Comparison of ENCODE assay signal across 8 cellular contexts in genomic region chr11:72751293-72752087, GRCh38. TPM values are rescaled to one million over a fixed set of nuclear protein-coding genes. Genes with fewer than 3 reads are reported as not detected.
DNase-seq lines count a peak whose midpoint lies in the region; ATAC-seq, FAIRE-seq and TF ChIP-seq lines count a peak whose summit lies in the region.

No MANE protein-coding gene starts in this region.

- ATAC-seq in GM21825 (IDR thresholded peaks at IDR 0.05; ENCODE audit: unreplicated experiment) (no peak), GM21528 (IDR thresholded peaks at IDR 0.05; ENCODE audit: low FRiP score, unreplicated experiment) (no peak)

- H3K9ac ChIP-seq in NT2/D1 (ENCODE audit: insufficient read length, low read depth) = peak overlapping the region; percentile 85
- peak overlapping the region; percentile 57 for H3K9ac ChIP-seq in endodermal cell (ENCODE audit: extremely low read depth, low read length, poor library complexity, severe bottlenecking)

- H3K27ac Mint-ChIP-seq in endodermal cell = peak overlapping the region; percentile 78

- peak; percentile 56 for FAIRE-seq in GM19239 (lab: Jason Lieb, UNC)

- no peaks in the 10 kb centered on the region for H3K9me3 ChIP-seq in NT2/D1 (ENCODE audit: insufficient read depth, low read length)
- no peaks in the 10 kb centered on the region for H3K9me3 ChIP-seq in endodermal cell (ENCODE audit: control insufficient read depth, low read length)
- no peaks in the 10 kb centered on the region for H3K9me3 ChIP-seq in neutrophil

- no peaks in the 10 kb centered on the region for H3K27me3 ChIP-seq in NT2/D1 (ENCODE audit: insufficient read depth, insufficient read length)
- no peaks in the 10 kb centered on the region for H3K27me3 ChIP-seq in endodermal cell (ENCODE audit: control insufficient read depth, insufficient read depth, low read length, poor library complexity, severe bottlenecking)
- H3K27me3 ChIP-seq in neutrophil = no peaks in the 10 kb centered on the region

- H3K27ac ChIP-seq in endodermal cell (ENCODE audit: low read depth, low read length) (no peak overlapping the region), neutrophil (peak overlapping the region; percentile 90)

- H3K36me3 Mint-ChIP-seq in endodermal cell (ENCODE audit: low read depth) = peaks cover 19% of the 10 kb centered on the region

- 27 to 56% methylated on average over 3 to 15 of the region's 18 CpGs for WGBS in endodermal cell (ENCODE audit: insufficient coverage in 1 of 2, insufficient read length in 1 of 2), 2 experiments

- H3K36me3 ChIP-seq in NT2/D1 (ENCODE audit: insufficient read depth, insufficient read length, low read length) (peaks cover 2% of the 10 kb centered on the region), endodermal cell (ENCODE audit: control insufficient read depth, insufficient read depth, low read length) (no peaks in the 10 kb centered on the region), neutrophil (peaks cover 26% of the 10 kb centered on the region)

- H3K9me3 Mint-ChIP-seq in endodermal cell = no peaks in the 10 kb centered on the region

- H3K4me1 Mint-ChIP-seq in endodermal cell = peaks cover 17% of the 10 kb centered on the region

- DNase-seq in GM19239 (ENCODE audit: insufficient read length, low spot score) (no peak), NT2/D1 (ENCODE audit: low read depth, low spot score) (no peak), endodermal cell (no peak), midbrain (lab: John Stamatoyannopoulos, UW) (no peak)
- no peak for DNase-seq in stimulated activated naive CD4-positive, alpha-beta T cell treated with Interleukin-2 at 50 U/mL for 16 hours (lab: John Stamatoyannopoulos, UW)

- TF ChIP-seq CTCF in endodermal cell (conservative IDR thresholded peaks at IDR 0.05) (no peak), neutrophil (IDR thresholded peaks at IDR 0.05) (no peak)

- peak overlapping the region; percentile 83 for H3K4me3 Mint-ChIP-seq in endodermal cell

- H3K4me3 ChIP-seq in NT2/D1 (ENCODE audit: insufficient read length, low read depth) (peak overlapping the region; percentile 67), endodermal cell (ENCODE audit: low read length) (peak overlapping the region; percentile 89), neutrophil (ENCODE audit: low read depth in 1 of 2, low read length in 1 of 2) (peak overlapping the region; percentile 84 to 99)

- H3K4me1 ChIP-seq in NT2/D1 (ENCODE audit: insufficient read depth, insufficient read length) (peaks cover 11% of the 10 kb centered on the region), endodermal cell (ENCODE audit: control insufficient read depth, insufficient read depth, low read length) (peaks cover 6% of the 10 kb centered on the region), neutrophil (ENCODE audit: control insufficient read depth in 1 of 2, insufficient read depth in 1 of 2, low read depth in 1 of 2, low read length in 1 of 2) (peaks cover 49 to 55% of the 10 kb centered on the region in 2 experiments)

- H3K27me3 Mint-ChIP-seq in endodermal cell (ENCODE audit: insufficient read depth) = peaks cover 24% of the 10 kb centered on the region

RNA-seq across cellular contexts. Expression of gene ARAP1, which starts 0.7 kb away (rescaled TPM):
- 10 to 100 TPM; 74.4 to 88.3 TPM for total RNA-seq in endodermal cell
- 33.5 TPM for polyA plus RNA-seq in endodermal cell (2013, experiment 1 of 2)
- polyA plus RNA-seq in endodermal cell (2013, experiment 2 of 2) = 27.9 TPM

RNA-seq across cellular contexts. Expression of gene STARD10, which starts 42.4 kb away (rescaled TPM):
- total RNA-seq in endodermal cell = 10 to 100 TPM; 32.2 to 33.3 TPM
- polyA plus RNA-seq in endodermal cell (2013, experiment 1 of 2) = 23.2 TPM
- polyA plus RNA-seq in endodermal cell (2013, experiment 2 of 2) = 21.0 TPM
